In the genomic region with DNA sequence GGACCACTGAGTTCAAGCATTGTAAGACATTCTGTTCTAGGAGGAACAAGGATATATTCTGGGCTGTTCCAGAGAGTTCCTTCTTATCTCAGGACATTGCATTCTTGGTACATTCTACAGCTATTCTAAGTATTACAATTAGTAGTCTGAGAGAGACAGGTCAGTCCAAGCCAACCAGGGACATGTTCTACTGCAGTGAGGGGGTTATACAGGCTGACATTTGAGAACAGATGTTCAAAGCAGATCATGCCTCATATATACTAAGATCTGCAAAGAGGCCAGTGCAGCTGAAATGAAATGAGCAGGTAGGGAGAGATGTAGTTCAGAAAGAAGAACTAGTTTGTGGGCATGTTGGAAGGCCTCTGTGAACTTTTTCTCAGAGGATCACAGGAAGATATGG, we compare ENCODE assay signal across 33 cellular contexts.
"Had no signal": no experiment of that assay in that cellular context is flagged by ENCODE, and none has a peak within 500 bp of the region (broad histone marks: within the 10 kb centered on the region; RNA-seq: fewer than 3 reads in every experiment).

No MANE protein-coding gene starts in this region.

- ATAC-seq: activated CD4-positive, CD25-positive, alpha-beta regulatory T cell treated with anti-CD3 and anti-CD28 coated beads, Interleukin-2, amount 50 U/mL, for 24 hours; activated CD8-positive, alpha-beta T cell treated with anti-CD3 and anti-CD28 coated beads for 36 hours; activated naive CD8-positive, alpha-beta T cell treated with anti-CD3 and anti-CD28 coated beads, Interleukin-2, amount 50 U/mL, for 24 hours; activated T-cell treated with anti-CD3 and anti-CD28 coated beads, Interleukin-2, amount 50 U/mL, for 4 hours; activated T-helper 17 cell treated with anti-CD3 and anti-CD28 coated beads, Interleukin-2, amount 50 U/mL, for 72 hours; effector memory CD8-positive, alpha-beta T cell; gastrocnemius medialis; T-helper 17 cell had no signal

- H3K4me1 Mint-ChIP-seq: activated B cell treated with CpG ODN at 0.5 μM for 24 hours; activated naive CD4-positive, alpha-beta T cell treated with anti-CD3 and anti-CD28 coated beads, Interleukin-2, amount 50 U/mL, for 24 hours; activated naive CD8-positive, alpha-beta T cell treated with anti-CD3 and anti-CD28 coated beads for 36 hours; activated naive CD8-positive, alpha-beta T cell treated with anti-CD3 and anti-CD28 coated beads, Interleukin-2, amount 50 U/mL, for 24 hours; activated T-helper 17 cell treated with anti-CD3 and anti-CD28 coated beads, Interleukin-2, amount 50 U/mL, for 72 hours; central memory CD8-positive, alpha-beta T cell; T-helper 17 cell had no signal

- H3K9me3 ChIP-seq: adrenal gland, gastrocnemius medialis had no signal

- FAIRE-seq: astrocyte, colon had no signal

- DNase-seq: activated B cell treated with CpG ODN at 0.5 μM for 24 hours; activated CD4-positive, alpha-beta T cell treated with anti-CD3 and anti-CD28 coated beads for 48 hours; activated CD4-positive, alpha-beta T cell treated with anti-CD3 and anti-CD28 coated beads, Interleukin-2, amount 50 U/mL, for 1 hour; activated CD4-positive, alpha-beta T cell treated with anti-CD3 and anti-CD28 coated beads, Interleukin-2, amount 50 U/mL, for 48 hours; activated CD8-positive, alpha-beta memory T cell treated with anti-CD3 and anti-CD28 coated beads for 24 hours; activated CD8-positive, alpha-beta T cell treated with anti-CD3 and anti-CD28 coated beads for 36 hours; activated effector memory CD4-positive, alpha-beta T cell treated with anti-CD3 and anti-CD28 coated beads, Interleukin-2, amount 50 U/mL, for 16 hours; activated naive CD4-positive, alpha-beta T cell treated with anti-CD3 and anti-CD28 coated beads for 36 hours; activated naive CD8-positive, alpha-beta T cell treated with anti-CD3 and anti-CD28 coated beads for 36 hours; activated naive CD8-positive, alpha-beta T cell treated with anti-CD3 and anti-CD28 coated beads, Interleukin-2, amount 50 U/mL, for 24 hours; activated T-cell treated with anti-CD3 and anti-CD28 coated beads, Interleukin-2, amount 50 U/mL, for 4 hours; adrenal gland; brain microvascular endothelial cell; cortex of kidney; dermis blood vessel endothelial cell; effector CD4-positive, alpha-beta T cell; effector memory CD8-positive, alpha-beta T cell; erythroblast; gastrocnemius medialis; glutamatergic neuron; T-helper 1 cell; T-helper 17 cell; T1000; WERI-Rb-1 had no signal

- H3K27me3 Mint-ChIP-seq: activated B cell treated with CpG ODN at 0.5 μM for 24 hours; activated CD8-positive, alpha-beta T cell treated with anti-CD3 and anti-CD28 coated beads for 36 hours; activated naive CD8-positive, alpha-beta T cell treated with anti-CD3 and anti-CD28 coated beads for 36 hours; activated naive CD8-positive, alpha-beta T cell treated with anti-CD3 and anti-CD28 coated beads, Interleukin-2, amount 50 U/mL, for 24 hours; activated T-helper 17 cell treated with anti-CD3 and anti-CD28 coated beads, Interleukin-2, amount 50 U/mL, for 72 hours; central memory CD8-positive, alpha-beta T cell; effector memory CD8-positive, alpha-beta T cell; T-helper 17 cell had no signal

- H3K4me3 Mint-ChIP-seq: activated B cell treated with CpG ODN at 0.5 μM for 24 hours; activated CD8-positive, alpha-beta T cell treated with anti-CD3 and anti-CD28 coated beads for 36 hours; activated naive CD4-positive, alpha-beta T cell treated with anti-CD3 and anti-CD28 coated beads for 36 hours; activated naive CD4-positive, alpha-beta T cell treated with anti-CD3 and anti-CD28 coated beads, Interleukin-2, amount 50 U/mL, for 24 hours; activated naive CD8-positive, alpha-beta T cell treated with anti-CD3 and anti-CD28 coated beads for 36 hours; activated naive CD8-positive, alpha-beta T cell treated with anti-CD3 and anti-CD28 coated beads, Interleukin-2, amount 50 U/mL, for 24 hours; activated T-cell treated with anti-CD3 and anti-CD28 coated beads, Interleukin-2, amount 50 U/mL, for 4 hours; activated T-helper 17 cell treated with anti-CD3 and anti-CD28 coated beads, Interleukin-2, amount 50 U/mL, for 72 hours; central memory CD8-positive, alpha-beta T cell; effector memory CD8-positive, alpha-beta T cell; T-helper 17 cell; T-helper 2 cell treated with Interferon-gamma antibody and Interleukin-4, amounts not matched to agents 5 μg/mL and 100 μg/mL, for 36 hours had no signal

- H3K9me3 Mint-ChIP-seq: activated naive CD8-positive, alpha-beta T cell treated with anti-CD3 and anti-CD28 coated beads, Interleukin-2, amount 50 U/mL, for 24 hours; activated T-helper 17 cell treated with anti-CD3 and anti-CD28 coated beads, Interleukin-2, amount 50 U/mL, for 72 hours; effector memory CD8-positive, alpha-beta T cell; T-helper 2 cell treated with Interferon-gamma antibody and Interleukin-4, amounts not matched to agents 5 μg/mL and 100 μg/mL, for 36 hours had no signal

- H3K4me1 ChIP-seq: adrenal gland, esophagus muscularis mucosa, foreskin keratinocyte, gastrocnemius medialis had no signal

- H3K27me3 ChIP-seq: adrenal gland, brain microvascular endothelial cell, esophagus muscularis mucosa, foreskin keratinocyte, gastrocnemius medialis had no signal

- H3K27ac ChIP-seq: adrenal gland, brain microvascular endothelial cell, esophagus muscularis mucosa, foreskin keratinocyte, gastrocnemius medialis, WERI-Rb-1 had no signal

- H3K36me3 ChIP-seq: adrenal gland, brain microvascular endothelial cell, esophagus muscularis mucosa, gastrocnemius medialis, WERI-Rb-1 had no signal

- H3K27ac Mint-ChIP-seq: activated B cell treated with CpG ODN at 0.5 μM for 24 hours; activated CD8-positive, alpha-beta T cell treated with anti-CD3 and anti-CD28 coated beads for 36 hours; activated naive CD4-positive, alpha-beta T cell treated with anti-CD3 and anti-CD28 coated beads for 36 hours; activated naive CD4-positive, alpha-beta T cell treated with anti-CD3 and anti-CD28 coated beads, Interleukin-2, amount 50 U/mL, for 24 hours; activated naive CD8-positive, alpha-beta T cell treated with anti-CD3 and anti-CD28 coated beads for 36 hours; activated naive CD8-positive, alpha-beta T cell treated with anti-CD3 and anti-CD28 coated beads, Interleukin-2, amount 50 U/mL, for 24 hours; activated T-helper 17 cell treated with anti-CD3 and anti-CD28 coated beads, Interleukin-2, amount 50 U/mL, for 72 hours; effector memory CD8-positive, alpha-beta T cell; T-helper 17 cell; T-helper 2 cell treated with Interferon-gamma antibody and Interleukin-4, amounts not matched to agents 5 μg/mL and 100 μg/mL, for 36 hours had no signal

- H3K4me3 ChIP-seq: adrenal gland, esophagus muscularis mucosa, gastrocnemius medialis had no signal
